10 cellular contexts compared by ENCODE assay signal in genomic region chr2:33033524-33034150, GRCh38.
DNase-seq lines count a peak whose midpoint lies in the region; ATAC-seq lines count a peak whose summit lies in the region.
"Had no signal": no experiment of that assay in that cellular context is flagged by ENCODE, and none has a peak within 500 bp of the region (broad histone marks: within the 10 kb centered on the region; RNA-seq: fewer than 3 reads in every experiment).

No MANE protein-coding gene starts in this region.

- no peak overlapping the region for H3K4me3 Mint-ChIP-seq in stimulated activated memory B cell treated with anti-CD40 and anti-IgM and Interleukin-4, amounts not matched to agents 10 μg/mL and 1 μg/mL and 100 μg/mL, for 72 hours
- H3K4me3 Mint-ChIP-seq in naive thymus-derived CD8-positive, alpha-beta T cell = no peak overlapping the region
- H3K4me3 Mint-ChIP-seq: IgD-negative memory B cell had no signal

- H3K4me1 Mint-ChIP-seq in stimulated activated memory B cell treated with anti-CD40 and anti-IgM and Interleukin-4, amounts not matched to agents 10 μg/mL and 1 μg/mL and 100 μg/mL, for 72 hours = no peaks in the 10 kb centered on the region
- no peaks in the 10 kb centered on the region for H3K4me1 Mint-ChIP-seq in naive thymus-derived CD8-positive, alpha-beta T cell
- H3K4me1 Mint-ChIP-seq: IgD-negative memory B cell had no signal

- peak overlapping the region; percentile 80 for H3K9ac ChIP-seq in muscle layer of colon (ENCODE audit: low read length)

- no peak overlapping the region for H3K27ac Mint-ChIP-seq in stimulated activated memory B cell treated with anti-CD40 and anti-IgM and Interleukin-4, amounts not matched to agents 10 μg/mL and 1 μg/mL and 100 μg/mL, for 72 hours
- no peak overlapping the region for H3K27ac Mint-ChIP-seq in naive thymus-derived CD8-positive, alpha-beta T cell
- H3K27ac Mint-ChIP-seq: IgD-negative memory B cell had no signal

- H3K27ac ChIP-seq in muscle layer of colon (ENCODE audit: low read depth, low read length) = peak overlapping the region; percentile 74

- ATAC-seq in GM18520 (IDR thresholded peaks at IDR 0.05; ENCODE audit: unreplicated experiment) = no peak
- ATAC-seq in stimulated activated memory B cell treated with anti-CD40 and anti-IgM and Interleukin-4, amounts not matched to agents 10 μg/mL and 1 μg/mL and 100 μg/mL, for 72 hours = no peak
- ATAC-seq in naive thymus-derived CD8-positive, alpha-beta T cell = no peak

- peak overlapping the region; percentile 44 to 77 for H3K4me3 ChIP-seq in muscle layer of colon (ENCODE audit: low read depth in 1 of 2, low read length in 2 of 2)
- H3K4me3 ChIP-seq: lung had no signal

- H3K4me1 ChIP-seq in muscle layer of colon (ENCODE audit: insufficient read depth, low read length) = peaks cover 26% of the 10 kb centered on the region

- H3K36me3 Mint-ChIP-seq in stimulated activated memory B cell treated with anti-CD40 and anti-IgM and Interleukin-4, amounts not matched to agents 10 μg/mL and 1 μg/mL and 100 μg/mL, for 72 hours = no peaks in the 10 kb centered on the region
- no peaks in the 10 kb centered on the region for H3K36me3 Mint-ChIP-seq in naive thymus-derived CD8-positive, alpha-beta T cell
- H3K36me3 Mint-ChIP-seq: IgD-negative memory B cell had no signal

- POLR2A ChIA-PET in naive thymus-derived CD8-positive, alpha-beta T cell (lab: Charles Lee) = no interaction called here

- H3K27me3 Mint-ChIP-seq in stimulated activated memory B cell treated with anti-CD40 and anti-IgM and Interleukin-4, amounts not matched to agents 10 μg/mL and 1 μg/mL and 100 μg/mL, for 72 hours = peaks cover 2% of the 10 kb centered on the region
- H3K27me3 Mint-ChIP-seq in naive thymus-derived CD8-positive, alpha-beta T cell = peaks cover 0 to 14% (median 3%) of the 10 kb centered on the region in 5 donors
- H3K27me3 Mint-ChIP-seq: IgD-negative memory B cell had no signal

- H3K36me3 ChIP-seq in muscle layer of colon (ENCODE audit: insufficient read depth, low read length) = no peaks in the 10 kb centered on the region

- H3K9me3 ChIP-seq in muscle layer of colon (ENCODE audit: low read length) = no peaks in the 10 kb centered on the region

- peak; percentile 63 for DNase-seq in GM03348 (ENCODE audit: low spot score)
- DNase-seq in NCI-H446 (lab: John Stamatoyannopoulos, UW) = peak; percentile 71 to 79
- peak; percentile 29 to 70 for DNase-seq in dermis microvascular lymphatic vessel endothelial cell (ENCODE audit: low read depth in 2 of 2)
- DNase-seq in naive thymus-derived CD8-positive, alpha-beta T cell = no peak
- no peak for DNase-seq in activated T-cell treated with anti-CD3 and anti-CD28 coated beads, Interleukin-2, amount 50 U/mL, for 48 hours

- no peaks in the 10 kb centered on the region for H3K27me3 ChIP-seq in muscle layer of colon (ENCODE audit: control insufficient read depth in 1 of 2, insufficient read depth in 2 of 2, low read length in 2 of 2)

- no peaks in the 10 kb centered on the region for H3K9me3 Mint-ChIP-seq in stimulated activated memory B cell treated with anti-CD40 and anti-IgM and Interleukin-4, amounts not matched to agents 10 μg/mL and 1 μg/mL and 100 μg/mL, for 72 hours
- no peaks in the 10 kb centered on the region for H3K9me3 Mint-ChIP-seq in naive thymus-derived CD8-positive, alpha-beta T cell
- H3K9me3 Mint-ChIP-seq: IgD-negative memory B cell had no signal

Comparison
In these comparisons a context has a peak if more than half of its experiments do, and no peak if none do; other contexts are left out.
1. DNase-seq: peak in GM03348 (single experiment), NCI-H446 (2 of 2) and dermis microvascular lymphatic vessel endothelial cell (2 of 2); none in naive thymus-derived CD8-positive, alpha-beta T cell (0 of 10) and activated T-cell treated with anti-CD3 and anti-CD28 coated beads, Interleukin-2, amount 50 U/mL, for 48 hours (0 of 2).